19 cellular contexts compared by ENCODE assay signal in the genomic region with DNA sequence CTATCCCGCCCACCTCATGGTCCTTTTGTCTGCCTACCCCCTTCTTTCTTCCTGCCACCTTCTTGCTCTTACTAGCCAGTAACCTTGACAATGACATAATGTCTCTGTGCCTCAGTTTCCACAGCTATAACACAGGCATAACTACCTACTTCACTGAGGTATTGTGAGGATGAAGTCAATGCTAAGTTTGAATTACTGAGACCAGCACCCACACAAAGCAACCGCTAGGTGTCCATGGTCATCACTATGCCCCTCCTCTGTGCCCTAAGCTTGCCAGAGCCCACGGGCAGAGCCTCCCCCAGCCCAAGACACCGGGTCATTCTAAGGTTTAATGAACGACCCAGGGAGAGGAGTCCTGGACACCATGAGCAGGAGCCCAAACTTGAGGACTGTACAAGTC.
DNase-seq lines count a peak whose midpoint lies in the region; ATAC-seq, FAIRE-seq and TF ChIP-seq lines count a peak whose summit lies in the region.
"Had no signal": no experiment of that assay in that cellular context is flagged by ENCODE, and none has a peak within 500 bp of the region (broad histone marks: within the 10 kb centered on the region; RNA-seq: fewer than 3 reads in every experiment).

No MANE protein-coding gene starts in this region.

- FAIRE-seq in GM12878 (lab: Jason Lieb, UNC) = no peak
- FAIRE-seq: pancreas had no signal

- H3K36me3 ChIP-seq in CD4-positive, alpha-beta memory T cell (ENCODE audit: insufficient read depth, low read length) = peaks cover 20% of the 10 kb centered on the region
- H3K36me3 ChIP-seq in H7 (replicated peaks; ENCODE audit: control insufficient read depth, insufficient read depth, low read length) (no peaks in the 10 kb centered on the region), GM12878 (ENCODE audit: control insufficient read depth in 2 of 2, insufficient read depth in 2 of 2, low read length in 1 of 2) (peaks cover 24 to 40% of the 10 kb centered on the region in 2 experiments)
- H3K36me3 ChIP-seq: pancreas, Peyer's patch, sigmoid colon had no signal

- no peaks in the 10 kb centered on the region for H4K20me1 ChIP-seq in GM12878 (ENCODE audit: control insufficient read depth, insufficient read depth)

- no peaks in the 10 kb centered on the region for H3K27me3 Mint-ChIP-seq in CD4-positive, alpha-beta memory T cell
- no peaks in the 10 kb centered on the region for H3K27me3 Mint-ChIP-seq in naive thymus-derived CD8-positive, alpha-beta T cell

- no peak overlapping the region for H3K27ac ChIP-seq in CD4-positive, alpha-beta memory T cell (ENCODE audit: low read depth, low read length)
- no peak overlapping the region for H3K27ac ChIP-seq in GM12878 (ENCODE audit: control insufficient read depth, insufficient read depth)
- H3K27ac ChIP-seq: pancreas, Peyer's patch, sigmoid colon had no signal

- no peaks in the 10 kb centered on the region for H3K9me3 Mint-ChIP-seq in CD4-positive, alpha-beta memory T cell
- H3K9me3 Mint-ChIP-seq in naive thymus-derived CD8-positive, alpha-beta T cell = peaks cover 0 to 1% (median 0%) of the 10 kb centered on the region in 9 donors
- H3K9me3 Mint-ChIP-seq: activated T-helper 2 cell treated with anti-CD3 and anti-CD28 coated beads, Interferon-gamma antibody, Interleukin-2, Interleukin-4, amounts not matched to agents 10 μg/mL and 5 μg/mL and 100 μg/mL, durations not matched to agents 14 hours and 24 hours and 36 hours had no signal

- intact Hi-C loops in CD4-positive, alpha-beta memory T cell (cut with micrococcal nuclease) = loop anchor here (5.0 kb wide), 1 partner anchor 34 kb away; no protein-coding TSS in a partner anchor
- intact Hi-C loops in GM12878 (cut with micrococcal nuclease; ENCODE audit: unreplicated experiment) = no loop called here

- peak overlapping the region in 4 of 7 donors; percentile 19 to 61 (median 38) for H3K27ac Mint-ChIP-seq in CD4-positive, alpha-beta memory T cell
- H3K27ac Mint-ChIP-seq in naive thymus-derived CD8-positive, alpha-beta T cell = peak overlapping the region in 6 of 10 donors; percentile 12 to 90 (median 50)
- H3K27ac Mint-ChIP-seq: activated T-helper 2 cell treated with anti-CD3 and anti-CD28 coated beads, Interferon-gamma antibody, Interleukin-2, Interleukin-4, amounts not matched to agents 10 μg/mL and 5 μg/mL and 100 μg/mL, durations not matched to agents 14 hours and 24 hours and 36 hours had no signal

- WGBS in GM12878 (ENCODE audit: insufficient coverage, insufficient replicate concordance, low lambda C conversion rate, missing lambda C conversion rate) = 73% methylated on average over 5 of the region's 5 CpGs

- H3K4me1 Mint-ChIP-seq in CD4-positive, alpha-beta memory T cell = peaks cover 9 to 27% (median 12%) of the 10 kb centered on the region in 4 donors
- peaks cover 24 to 66% (median 54%) of the 10 kb centered on the region in 4 donors for H3K4me1 Mint-ChIP-seq in naive thymus-derived CD8-positive, alpha-beta T cell

- RAD21 ChIA-PET in GM12878 (lab: Charles Lee; ENCODE audit: unreplicated experiment) = interaction anchor here (0.9 to 1.4 kb wide), 7 partner anchors 12 to 184 kb away, joined by 3 to 5 read pairs (median 3); no protein-coding TSS in a partner anchor

- H3K9ac ChIP-seq in GM12878 (ENCODE audit: control insufficient read depth, insufficient read depth, low read length) = no peak overlapping the region

- peaks cover 5% of the 10 kb centered on the region for H3K4me1 ChIP-seq in CD4-positive, alpha-beta memory T cell (ENCODE audit: insufficient read depth, low read length)
- H3K4me1 ChIP-seq in GM12878 (ENCODE audit: control insufficient read depth, insufficient read depth, low read length) = peaks cover 19% of the 10 kb centered on the region
- H3K4me1 ChIP-seq: pancreas had no signal

- peak; percentile 31 for ATAC-seq in GM12878
- ATAC-seq in naive thymus-derived CD8-positive, alpha-beta T cell = no peak
- ATAC-seq: esophagus mucosa, left lobe of liver, pancreas had no signal

- H3K9me3 ChIP-seq in CD4-positive, alpha-beta memory T cell (ENCODE audit: control insufficient read depth in 1 of 2, low read length in 2 of 2) = no peaks in the 10 kb centered on the region
- no peaks in the 10 kb centered on the region for H3K9me3 ChIP-seq in GM12878 (replicated peaks; ENCODE audit: control insufficient read depth, insufficient read depth, low read length)
- H3K9me3 ChIP-seq: pancreas, Peyer's patch, sigmoid colon, tibial nerve had no signal

- no peak for TF ChIP-seq EP300 in GM12878 (IDR thresholded peaks at IDR 0.05; ENCODE audit: borderline replicate concordance in 1 of 2, control insufficient read depth in 1 of 2, low read depth in 2 of 2, low read length in 2 of 2)

- CTCF ChIA-PET in CD4-positive, alpha-beta memory T cell (lab: Charles Lee; ENCODE audit: partially characterized antibody) = interaction anchor here (0.8 kb wide), 1 partner anchor 28 kb away, joined by 3 read pairs; no protein-coding TSS in a partner anchor
- CTCF ChIA-PET in GM12878 (lab: Yijun Ruan, JAX) = interaction anchor here (0.8 to 1.4 kb wide), 14 partner anchors 25 to 183 kb away, joined by 3 to 7 read pairs (median 3); no protein-coding TSS in a partner anchor

- no peak overlapping the region for H3K4me2 ChIP-seq in GM12878 (ENCODE audit: control insufficient read depth, insufficient read depth)

- H3K4me3 ChIP-seq in CD4-positive, alpha-beta memory T cell (ENCODE audit: low read length in 2 of 2) = no peak overlapping the region
- H3K4me3 ChIP-seq in H7 (ENCODE audit: insufficient read depth, low read depth, low read length) = no peak overlapping the region
- H3K4me3 ChIP-seq in GM12878 = no peak overlapping the region
- H3K4me3 ChIP-seq: pancreas, Peyer's patch, sigmoid colon, tibial nerve had no signal

- H3K27me3 ChIP-seq in CD4-positive, alpha-beta memory T cell (ENCODE audit: insufficient read depth, low read length) = no peaks in the 10 kb centered on the region
- H3K27me3 ChIP-seq in H7 (ENCODE audit: control insufficient read depth, insufficient read depth, low read length) (no peaks in the 10 kb centered on the region), GM12878 (replicated peaks in 1 of 2; ENCODE audit: control insufficient read depth in 2 of 2, insufficient read depth in 2 of 2, low read length in 1 of 2) (no peaks in the 10 kb centered on the region)
- H3K27me3 ChIP-seq: pancreas, Peyer's patch, sigmoid colon, tibial nerve had no signal

- in situ Hi-C loops in GM12878 (cut with MboI) = no loop called here

- POLR2A ChIA-PET in CD4-positive, alpha-beta memory T cell (lab: Charles Lee; ENCODE audit: partially characterized antibody) = no interaction called here
- POLR2A ChIA-PET in GM12878 (lab: Charles Lee) = interaction anchor here (0.8 kb wide), 1 partner anchor 9 kb away, joined by 3 read pairs; no protein-coding TSS in a partner anchor
- POLR2A ChIA-PET in naive thymus-derived CD8-positive, alpha-beta T cell (lab: Charles Lee) = interaction anchor here (0.9 to 1.5 kb wide), 3 partner anchors 9 to 149 kb away, joined by 3 to 4 read pairs (median 3); no protein-coding TSS in a partner anchor

- no TSS peak for BruUV-seq in GM12878 (replicated peaks; lab: Mats Ljungman, UMichigan)

- H3K4me3 Mint-ChIP-seq in CD4-positive, alpha-beta memory T cell = no peak overlapping the region
- H3K4me3 Mint-ChIP-seq in naive thymus-derived CD8-positive, alpha-beta T cell = peak overlapping the region in 2 of 10 donors; percentile 23 to 36

- H2AFZ ChIP-seq in GM12878 (ENCODE audit: control insufficient read depth, low read depth, low read length) = no peak overlapping the region

- no peak for TF ChIP-seq POLR2A in GM12878 (IDR thresholded peaks at IDR 0.05; ENCODE audit: low read depth, low read length)

- peaks cover 57 to 83% of the 10 kb centered on the region in 2 donors for H3K36me3 Mint-ChIP-seq in CD4-positive, alpha-beta memory T cell
- peaks cover 0 to 73% (median 34%) of the 10 kb centered on the region in 3 donors for H3K36me3 Mint-ChIP-seq in naive thymus-derived CD8-positive, alpha-beta T cell

- no peak for TF ChIP-seq RAD21 in GM12878 (IDR thresholded peaks at IDR 0.05; ENCODE audit: insufficient read depth, low read depth, low read length)

- peaks cover 14% of the 10 kb centered on the region for H3K79me2 ChIP-seq in GM12878 (ENCODE audit: control insufficient read depth, insufficient read depth, low read length)

- peak in 2 of 3 experiments; percentile 13 to 37; a peak in 1 of 6 replicates for TF ChIP-seq CTCF in GM12878 (IDR thresholded peaks at IDR 0.05 in 2 of 3, conservative IDR thresholded peaks at IDR 0.05 in 1 of 3; ENCODE audit: control insufficient read depth in 2 of 3, extremely low read depth in 1 of 3, insufficient read depth in 1 of 3, low read depth in 3 of 3, low read length in 3 of 3)

- no peak for DNase-seq in CD4-positive, alpha-beta memory T cell
- DNase-seq in H7 (peak; percentile 61), GM12878 (ENCODE audit: low read depth, low spot score) (no peak), HUDEP-2 (lab: John Stamatoyannopoulos, UW; ENCODE audit: unreplicated experiment in 76 of 76) (no peak), DMS114 treated with DMSO at 0.1 percent for 48 hours (lab: John Stamatoyannopoulos, UW; ENCODE audit: unreplicated experiment) (no peak)
- DNase-seq in naive thymus-derived CD8-positive, alpha-beta T cell = no peak
- no peak for DNase-seq in stimulated activated naive CD4-positive, alpha-beta T cell (lab: John Stamatoyannopoulos, UW)
- DNase-seq: amniotic stem cell; caudate nucleus; NCI-H1694; NCI-H82; pancreas; Peyer's patch; sigmoid colon; stimulated activated naive CD4-positive, alpha-beta T cell treated with Interleukin-2 at 50 U/mL for 16 hours had no signal

- SMC1A ChIA-PET in GM12878 (lab: Charles Lee; ENCODE audit: uncharacterized antibody, unreplicated experiment) = interaction anchor here (0.7 to 2.3 kb wide), 18 partner anchors 8 to 507 kb away, joined by 3 to 12 read pairs (median 5); no protein-coding TSS in a partner anchor

TF ChIP-seq in GM12878, 131 proteins besides CTCF, POLR2A, EP300 and RAD21 (continues in another document):
- TF ChIP-seq SMAD5 (IDR thresholded peaks at IDR 0.05; ENCODE audit: low read depth) = 0 out of 2 replicates have a peak, but pooled peaks have one; percentile 20
- peak; percentile 54; the same call in 1 of the 2 replicates for TF ChIP-seq HDGF (IDR thresholded peaks at IDR 0.05)
- no peak for TF ChIP-seq RFX5 (IDR thresholded peaks at IDR 0.05; ENCODE audit: low read depth, low read length)
- no peak for TF ChIP-seq ZBED1 (IDR thresholded peaks at IDR 0.05; ENCODE audit: borderline replicate concordance)
